In genomic region chr2:75199428-75200011, GRCh38 we compare ENCODE assay signal across 8 cellular contexts. TPM values are rescaled to one million over a fixed set of nuclear protein-coding genes. Genes with fewer than 3 reads are reported as not detected.
DNase-seq lines count a peak whose midpoint lies in the region; ATAC-seq and TF ChIP-seq lines count a peak whose summit lies in the region.

TACR1 (minus strand) TSS chr2:75199520; CDS start chr2:75198934, 586 bp downstream.

- intact Hi-C loops in uterus (cut with DNase I; ENCODE audit: low total_unique reads) = no loop called here

- no peaks in the 10 kb centered on the region for H3K36me3 ChIP-seq in trophoblast cell (ENCODE audit: control insufficient read depth in 1 of 2, insufficient read depth in 2 of 2, low read length in 2 of 2)
- H3K36me3 ChIP-seq in uterus = no peaks in the 10 kb centered on the region

- H3K27ac ChIP-seq in trophoblast cell (ENCODE audit: low read depth, low read length) = no peak within 1 kb of the TSS
- H3K27ac ChIP-seq in uterus = peak within 1 kb of the TSS in 1 of 2 donors; percentile 7

- peaks cover 7 to 14% of the 10 kb centered on the region in 2 experiments for H3K4me1 ChIP-seq in trophoblast cell (ENCODE audit: control insufficient read depth in 1 of 2, insufficient read depth in 2 of 2, low read length in 2 of 2)
- H3K4me1 ChIP-seq in uterus = peaks cover 0 to 13% of the 10 kb centered on the region in 2 donors

- peak within 1 kb of the TSS; percentile 23 for H2AFZ ChIP-seq in trophoblast cell (ENCODE audit: insufficient read depth, low read length, poor library complexity)

- H3K9me3 ChIP-seq in trophoblast cell (ENCODE audit: insufficient read depth, low read depth, low read length) (no peaks in the 10 kb centered on the region), uterus (no peaks in the 10 kb centered on the region)

- H3K79me2 ChIP-seq in trophoblast cell (ENCODE audit: control insufficient read depth, insufficient read depth, low read length, poor library complexity) = no peaks in the 10 kb centered on the region

- H3K36me3 Mint-ChIP-seq in activated naive CD4-positive, alpha-beta T cell treated with anti-CD3 and anti-CD28 coated beads, Interleukin-2, amount 50 U/mL, for 24 hours = no peaks in the 10 kb centered on the region
- no peaks in the 10 kb centered on the region for H3K36me3 Mint-ChIP-seq in glutamatergic neuron (ENCODE audit: unreplicated experiment)

- H2AK5ac ChIP-seq in trophoblast cell (ENCODE audit: low read length) = no peak within 1 kb of the TSS

- H2BK12ac ChIP-seq in trophoblast cell (ENCODE audit: low read length) = no peak within 1 kb of the TSS

- H3K4me3 Mint-ChIP-seq in activated naive CD4-positive, alpha-beta T cell treated with anti-CD3 and anti-CD28 coated beads, Interleukin-2, amount 50 U/mL, for 24 hours = peak within 1 kb of the TSS; percentile 69
- H3K4me3 Mint-ChIP-seq in glutamatergic neuron (ENCODE audit: unreplicated experiment) = peak within 1 kb of the TSS; percentile 88

- DNase-seq in NCI-H2029 (lab: John Stamatoyannopoulos, UW) (peak; percentile 42), NCI-H2029 treated with DMSO at 0.1 percent for 48 hours (lab: John Stamatoyannopoulos, UW) (no peak), NCI-H69 (lab: John Stamatoyannopoulos, UW) (peak; percentile 48), glutamatergic neuron (peak; percentile 59), trophoblast cell (peak; percentile 67 to 85), uterus (peak; percentile 45 to 54)

- no peak within 1 kb of the TSS for H3K4ac ChIP-seq in trophoblast cell (ENCODE audit: low read depth, low read length)

- H3K27ac Mint-ChIP-seq in activated naive CD4-positive, alpha-beta T cell treated with anti-CD3 and anti-CD28 coated beads, Interleukin-2, amount 50 U/mL, for 24 hours = no peak within 1 kb of the TSS
- H3K27ac Mint-ChIP-seq in glutamatergic neuron (ENCODE audit: unreplicated experiment) = no peak within 1 kb of the TSS

- H3K4me3 ChIP-seq in trophoblast cell (ENCODE audit: low read depth, low read length) = peak within 1 kb of the TSS; percentile 33
- H3K4me3 ChIP-seq in uterus = peak within 1 kb of the TSS; percentile 8 to 29

- H3K4me2 ChIP-seq in trophoblast cell (ENCODE audit: low read length) = peak within 1 kb of the TSS; percentile 78

- ATAC-seq in HG02610 (IDR thresholded peaks at IDR 0.05; ENCODE audit: unreplicated experiment) = peak; percentile 81

- peaks cover 28% of the 10 kb centered on the region for H3K27me3 ChIP-seq in trophoblast cell (ENCODE audit: insufficient read depth, low read length)
- no peaks in the 10 kb centered on the region for H3K27me3 ChIP-seq in uterus

- H3K27me3 Mint-ChIP-seq in activated naive CD4-positive, alpha-beta T cell treated with anti-CD3 and anti-CD28 coated beads, Interleukin-2, amount 50 U/mL, for 24 hours = peaks cover 44% of the 10 kb centered on the region
- H3K27me3 Mint-ChIP-seq in glutamatergic neuron (ENCODE audit: unreplicated experiment) = peaks cover 8% of the 10 kb centered on the region

- H4K8ac ChIP-seq in trophoblast cell (ENCODE audit: low read depth, low read length) = no peak within 1 kb of the TSS

- H3K23ac ChIP-seq in trophoblast cell (ENCODE audit: low read length) = no peak within 1 kb of the TSS

- no peaks in the 10 kb centered on the region for H3K79me1 ChIP-seq in trophoblast cell (ENCODE audit: low read length)

- no peak within 1 kb of the TSS for H2BK120ac ChIP-seq in trophoblast cell (ENCODE audit: insufficient read depth, low read length, poor library complexity)

- no CpG with 5 or more reads among the region's 46 CpGs for WGBS in trophoblast cell (ENCODE audit: extremely low coverage, insufficient coverage, insufficient read length)

- peak; percentile 22 for TF ChIP-seq CTCF in glutamatergic neuron (IDR thresholded peaks at IDR 0.05; ENCODE audit: partially characterized antibody, unreplicated experiment)
- TF ChIP-seq CTCF in uterus (IDR thresholded peaks at IDR 0.05) = peak; percentile 23 to 54 (median 36)

- no peak within 1 kb of the TSS for H2BK5ac ChIP-seq in trophoblast cell (ENCODE audit: low read depth, low read length, poor library complexity)

- H3K14ac ChIP-seq in trophoblast cell (ENCODE audit: low read length) = no peak within 1 kb of the TSS

- no peak for TF ChIP-seq POLR2A in uterus (IDR thresholded peaks at IDR 0.05)

- no peak within 1 kb of the TSS for H3K18ac ChIP-seq in trophoblast cell (ENCODE audit: low read length)

- no peak within 1 kb of the TSS for H3K9ac ChIP-seq in trophoblast cell (ENCODE audit: low read length)

- no peaks in the 10 kb centered on the region for H3K9me3 Mint-ChIP-seq in activated naive CD4-positive, alpha-beta T cell treated with anti-CD3 and anti-CD28 coated beads, Interleukin-2, amount 50 U/mL, for 24 hours
- peaks cover 2% of the 10 kb centered on the region for H3K9me3 Mint-ChIP-seq in glutamatergic neuron (ENCODE audit: unreplicated experiment)

- no peak within 1 kb of the TSS for H4K12ac ChIP-seq in trophoblast cell (ENCODE audit: low read depth, low read length)

- H3K4me1 Mint-ChIP-seq in activated naive CD4-positive, alpha-beta T cell treated with anti-CD3 and anti-CD28 coated beads, Interleukin-2, amount 50 U/mL, for 24 hours = peaks cover 7% of the 10 kb centered on the region
- peaks cover 3% of the 10 kb centered on the region for H3K4me1 Mint-ChIP-seq in glutamatergic neuron (ENCODE audit: low read depth, unreplicated experiment)

- H4K91ac ChIP-seq in trophoblast cell (ENCODE audit: low read depth, low read length) = no peak within 1 kb of the TSS

RNA-seq across cellular contexts. Expression of gene TACR1, which starts in this region (rescaled TPM):
- total RNA-seq in glutamatergic neuron (ENCODE audit: unreplicated experiment) (0.17 TPM), uterus (10 to 100 TPM in 2 of 4 donors, 1 to 10 TPM in 2; 1.9 to 25.4 (median 9.1) TPM)
- 0.14 and 0.26 TPM in 2 replicates for polyA plus RNA-seq in trophoblast cell (2013)

Comparison
In these comparisons a context has a peak if more than half of its experiments do, and no peak if none do; other contexts are left out.
1. Peak in DNase-seq in glutamatergic neuron; RNA of the gene not detected or under 1 TPM.